27 cellular contexts compared by ENCODE assay signal in genomic region chr10:35934637-35934995, GRCh38.
DNase-seq lines count a peak whose midpoint lies in the region; ATAC-seq, FAIRE-seq and TF ChIP-seq lines count a peak whose summit lies in the region.
"Had no signal": no experiment of that assay in that cellular context is flagged by ENCODE, and none has a peak within 500 bp of the region (broad histone marks: within the 10 kb centered on the region; RNA-seq: fewer than 3 reads in every experiment).

No MANE protein-coding gene starts in this region.

- TF ChIP-seq CTCF in foreskin keratinocyte (conservative IDR thresholded peaks at IDR 0.05), result no peak

- H3K4me1 ChIP-seq in foreskin keratinocyte, result no peaks in the 10 kb centered on the region
- H3K4me1 ChIP-seq: right atrium auricular region, suprapubic skin had no signal

- FAIRE-seq in urothelium cell line (lab: Jason Lieb, UNC) (no peak), RCC 7860 (lab: Jason Lieb, UNC) (no peak)
- FAIRE-seq: colon, GM12878, HepG2 had no signal

- ATAC-seq in foreskin keratinocyte, result no peak
- ATAC-seq: GM12878; naive thymus-derived CD8-positive, alpha-beta T cell; stimulated activated memory B cell treated with anti-CD40 and anti-IgM and Interleukin-4, amounts not matched to agents 10 μg/mL and 1 μg/mL and 100 μg/mL, for 72 hours had no signal

- DNase-seq in DMS 273 treated with DMSO at 0.1 percent for 48 hours (lab: John Stamatoyannopoulos, UW) (peak; percentile 77), NCI-H2081 (lab: John Stamatoyannopoulos, UW) (peak; percentile 41 to 66), NCI-H748 (lab: John Stamatoyannopoulos, UW; ENCODE audit: unreplicated experiment) (peak; percentile 84), myocyte (ENCODE audit: low read depth) (peak; percentile 92), C1 segment of cervical spinal cord (lab: John Stamatoyannopoulos, UW) (no peak), urothelium cell line (ENCODE audit: low spot score) (no peak), foreskin keratinocyte (no peak), RCC 7860 (ENCODE audit: low spot score) (no peak)
- DNase-seq: ACHN; activated CD8-positive, alpha-beta memory T cell treated with anti-CD3 and anti-CD28 coated beads for 24 hours; activated T-cell treated with anti-CD3 and anti-CD28 coated beads, Interleukin-2, amount 50 U/mL, for 24 hours; effector CD8-positive, alpha-beta T cell; erythroblast; foreskin fibroblast; hypothalamus; left ventricle myocardium inferior; naive thymus-derived CD8-positive, alpha-beta T cell; NCI-H1048; NCI-H226; ovary; stimulated activated CD4-positive, alpha-beta T cell treated with anti-CD3 and anti-CD28 coated beads, Interleukin-4, amount 100 ng/mL, for 1 hour had no signal

- no peak overlapping the region for H3K27ac ChIP-seq in foreskin keratinocyte
- H3K27ac ChIP-seq: left ventricle myocardium inferior, ovary, right atrium auricular region, suprapubic skin had no signal

- H3K27me3 ChIP-seq in foreskin keratinocyte, result no peaks in the 10 kb centered on the region
- H3K27me3 ChIP-seq: ovary, right atrium auricular region, suprapubic skin had no signal

Comparison
In these comparisons a context has a peak if more than half of its experiments do, and no peak if none do; other contexts are left out.
1. DNase-seq: peak in DMS 273 treated with DMSO at 0.1 percent for 48 hours (single experiment), NCI-H2081 (2 of 2), NCI-H748 (single experiment) and myocyte (single experiment); none in C1 segment of cervical spinal cord (0 of 14), urothelium cell line (single experiment), foreskin keratinocyte (0 of 2) and RCC 7860 (single experiment).